In the genomic region with DNA sequence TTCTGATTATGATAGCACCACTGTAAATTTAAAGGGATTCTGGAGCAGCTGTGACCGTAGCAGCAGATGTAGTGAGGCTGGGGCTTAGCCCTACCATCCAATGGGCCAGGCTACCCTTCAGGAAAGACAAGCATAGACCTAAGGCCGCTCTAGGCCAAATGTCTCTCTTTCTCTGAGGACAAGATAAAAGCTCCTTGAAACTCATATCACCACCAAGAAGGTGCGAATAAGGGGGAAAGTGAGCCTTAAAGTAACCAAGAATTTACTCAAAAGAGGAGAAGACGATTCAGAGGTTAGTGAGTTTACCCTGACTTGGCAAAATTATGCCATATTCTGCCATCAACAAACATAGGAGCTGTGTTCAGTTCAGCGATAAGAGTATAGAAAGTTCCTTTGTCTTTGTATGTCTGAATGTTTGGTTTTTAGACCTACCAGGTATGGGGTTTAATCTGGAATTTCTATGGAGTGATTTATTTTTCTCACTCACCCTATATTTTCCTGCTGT, we compare ENCODE assay signal across 20 cellular contexts.
DNase-seq lines count a peak whose midpoint lies in the region; ATAC-seq, FAIRE-seq and TF ChIP-seq lines count a peak whose summit lies in the region.
"Had no signal": no experiment of that assay in that cellular context is flagged by ENCODE, and none has a peak within 500 bp of the region (broad histone marks: within the 10 kb centered on the region; RNA-seq: fewer than 3 reads in every experiment).

No MANE protein-coding gene starts in this region.

- H3K79me1 ChIP-seq in trophoblast cell (ENCODE audit: low read length): peaks cover 14% of the 10 kb centered on the region

- WGBS in K562 (ENCODE audit: insufficient coverage, low coverage, missing lambda C conversion rate): 10% methylated on average over 5 of the region's 5 CpGs
- WGBS in trophoblast cell (ENCODE audit: extremely low coverage, insufficient coverage, insufficient read length): no CpG with 5 or more reads among the region's 5 CpGs

- H4K8ac ChIP-seq in trophoblast cell (ENCODE audit: low read depth, low read length): no peak overlapping the region

- TF ChIP-seq EP300 in K562 (IDR thresholded peaks at IDR 0.05; ENCODE audit: low read length): no peak

- no peak for TF ChIP-seq RAD21 in K562 (CRISPR knock-in tag; conservative IDR thresholded peaks at IDR 0.05 in 1 of 2, IDR thresholded peaks at IDR 0.05 in 1 of 2)

- H3K27me3 ChIP-seq in K562 (ENCODE audit: control insufficient read depth in 2 of 2, insufficient read depth in 2 of 2, low read length in 2 of 2) (peaks cover 3 to 17% of the 10 kb centered on the region in 2 experiments; a peak in 4 of 5 replicates), trophoblast cell (ENCODE audit: insufficient read depth, low read length) (no peaks in the 10 kb centered on the region)

- peak; percentile 69 to 92 for ATAC-seq in activated T-cell treated with anti-CD3 and anti-CD28 coated beads, Interleukin-2, amount 50 U/mL, for 72 hours (replicated peaks in 1 of 2)
- ATAC-seq in K562: no peak

- H3K9me3 Mint-ChIP-seq in activated T-cell treated with anti-CD3 and anti-CD28 coated beads, Interleukin-2, amount 50 U/mL, for 72 hours: peaks cover 2% of the 10 kb centered on the region in 2 donors
- H3K9me3 Mint-ChIP-seq: HFFc6 had no signal

- H4K91ac ChIP-seq in trophoblast cell (ENCODE audit: low read depth, low read length): no peak overlapping the region

- CTCF ChIA-PET in K562 (lab: Yijun Ruan, JAX; ENCODE audit: low intra/inter-chr PET ratio) (no interaction called here), OCI-LY7 (lab: Charles Lee; ENCODE audit: unreplicated experiment) (no interaction called here)

- H3K23ac ChIP-seq in trophoblast cell (ENCODE audit: low read length): no peak overlapping the region

- H3K14ac ChIP-seq in trophoblast cell (ENCODE audit: low read length): no peak overlapping the region

- H3K79me2 ChIP-seq in K562 (ENCODE audit: control insufficient read depth, insufficient read depth, low read length) (no peaks in the 10 kb centered on the region), trophoblast cell (ENCODE audit: control insufficient read depth, insufficient read depth, low read length, poor library complexity) (no peaks in the 10 kb centered on the region), OCI-LY7 (ENCODE audit: insufficient read depth, low read depth, low read length) (no peaks in the 10 kb centered on the region)

- no peak overlapping the region for H4K12ac ChIP-seq in trophoblast cell (ENCODE audit: low read depth, low read length)

- H3K4me3 Mint-ChIP-seq in activated T-cell treated with anti-CD3 and anti-CD28 coated beads, Interleukin-2, amount 50 U/mL, for 72 hours: peak overlapping the region in 1 of 2 donors; percentile 24
- H3K4me3 Mint-ChIP-seq: CD4-positive, alpha-beta memory T cell; HFFc6 had no signal

- no peaks in the 10 kb centered on the region for H3K9me1 ChIP-seq in K562 (ENCODE audit: control insufficient read depth, insufficient read depth, low read length)

- H2BK5ac ChIP-seq in trophoblast cell (ENCODE audit: low read depth, low read length, poor library complexity): no peak overlapping the region

- H3K4me3 ChIP-seq in K562 (no peak overlapping the region), trophoblast cell (ENCODE audit: low read depth, low read length) (no peak overlapping the region), OCI-LY7 (ENCODE audit: low read depth, low read length, poor library complexity, severe bottlenecking) (no peak overlapping the region)
- H3K4me3 ChIP-seq: HAP-1 had no signal

- H3K4ac ChIP-seq in trophoblast cell (ENCODE audit: low read depth, low read length): no peak overlapping the region

- no peak for FAIRE-seq in K562 (lab: Jason Lieb, UNC)
- FAIRE-seq: G401.6, GM12892, H54 had no signal

- H3K9ac ChIP-seq in K562 (ENCODE audit: insufficient read depth in 1 of 2, low read depth in 2 of 2, low read length in 2 of 2): no peak overlapping the region
- H3K9ac ChIP-seq in trophoblast cell (ENCODE audit: low read length): no peak overlapping the region

- peak overlapping the region; percentile 38 for H2BK120ac ChIP-seq in trophoblast cell (ENCODE audit: insufficient read depth, low read length, poor library complexity)

- no peak overlapping the region for H3K18ac ChIP-seq in trophoblast cell (ENCODE audit: low read length)

- no peaks in the 10 kb centered on the region for H3K9me2 ChIP-seq in OCI-LY7 (ENCODE audit: insufficient read depth, low read length)

- H3K36me3 ChIP-seq in K562 (ENCODE audit: control insufficient read depth, insufficient read depth, low read length) (no peaks in the 10 kb centered on the region), trophoblast cell (ENCODE audit: control insufficient read depth in 1 of 2, insufficient read depth in 2 of 2, low read length in 2 of 2) (no peaks in the 10 kb centered on the region), OCI-LY7 (ENCODE audit: insufficient read depth, low read length) (no peaks in the 10 kb centered on the region)
- H3K36me3 ChIP-seq: HAP-1 had no signal

- H3K27ac Mint-ChIP-seq in activated T-cell treated with anti-CD3 and anti-CD28 coated beads, Interleukin-2, amount 50 U/mL, for 72 hours: no peak overlapping the region
- H3K27ac Mint-ChIP-seq: HFFc6 had no signal

- peaks cover 2 to 18% of the 10 kb centered on the region in 2 donors for H3K36me3 Mint-ChIP-seq in activated T-cell treated with anti-CD3 and anti-CD28 coated beads, Interleukin-2, amount 50 U/mL, for 72 hours (ENCODE audit: insufficient read depth in 2 of 2)

- peaks cover 41% of the 10 kb centered on the region for H3K4me1 Mint-ChIP-seq in activated T-cell treated with anti-CD3 and anti-CD28 coated beads, Interleukin-2, amount 50 U/mL, for 72 hours (ENCODE audit: low read depth)

- no peak overlapping the region for H3K4me2 ChIP-seq in K562 (ENCODE audit: insufficient read depth, low read length)
- no peak overlapping the region for H3K4me2 ChIP-seq in trophoblast cell (ENCODE audit: low read length)
- H3K4me2 ChIP-seq in OCI-LY7 (ENCODE audit: low read length): no peak overlapping the region

- no peaks in the 10 kb centered on the region for H4K20me1 ChIP-seq in K562 (replicated peaks; ENCODE audit: control insufficient read depth, insufficient read depth, low read length)
- H4K20me1 ChIP-seq in OCI-LY7 (ENCODE audit: insufficient read depth, low read length): no peaks in the 10 kb centered on the region

- no peak for TF ChIP-seq POLR2A in K562 (conservative IDR thresholded peaks at IDR 0.05)

- intact Hi-C loops in K562 (cut with micrococcal nuclease) (no loop called here), OCI-LY7 (cut with micrococcal nuclease; ENCODE audit: unreplicated experiment) (no loop called here)

- no peaks in the 10 kb centered on the region for H3K9me3 ChIP-seq in K562 (replicated peaks; ENCODE audit: control insufficient read depth, insufficient read depth, low read depth, low read length)
- H3K9me3 ChIP-seq in trophoblast cell (ENCODE audit: insufficient read depth, low read depth, low read length): no peaks in the 10 kb centered on the region
- no peaks in the 10 kb centered on the region for H3K9me3 ChIP-seq in OCI-LY7 (ENCODE audit: low read length)
- H3K9me3 ChIP-seq: HAP-1 had no signal

- in situ Hi-C loops in K562 (cut with MboI): no loop called here

- BruUV-seq in K562 (replicated peaks; lab: Mats Ljungman, UMichigan) (no TSS peak), OCI-LY7 (replicated peaks; lab: Mats Ljungman, UMichigan) (no TSS peak)

- peaks cover 0 to 17% of the 10 kb centered on the region in 2 experiments; a peak in 3 of 5 replicates for H3K4me1 ChIP-seq in K562 (replicated peaks in 1 of 2; ENCODE audit: control insufficient read depth in 2 of 2, insufficient read depth in 2 of 2, low read length in 2 of 2)
- peaks cover 12 to 13% of the 10 kb centered on the region in 2 experiments for H3K4me1 ChIP-seq in trophoblast cell (ENCODE audit: control insufficient read depth in 1 of 2, insufficient read depth in 2 of 2, low read length in 2 of 2)
- no peaks in the 10 kb centered on the region for H3K4me1 ChIP-seq in OCI-LY7 (ENCODE audit: insufficient read depth, low read length, poor library complexity, severe bottlenecking)
- H3K4me1 ChIP-seq: HAP-1 had no signal

- no peaks in the 10 kb centered on the region for H3K27me3 Mint-ChIP-seq in activated T-cell treated with anti-CD3 and anti-CD28 coated beads, Interleukin-2, amount 50 U/mL, for 72 hours (ENCODE audit: low read depth)
- H3K27me3 Mint-ChIP-seq: CD4-positive, alpha-beta memory T cell had no signal

- H2AFZ ChIP-seq in K562 (ENCODE audit: low read depth, low read length): no peak overlapping the region
- no peak overlapping the region for H2AFZ ChIP-seq in trophoblast cell (ENCODE audit: insufficient read depth, low read length, poor library complexity)
- no peak overlapping the region for H2AFZ ChIP-seq in OCI-LY7 (ENCODE audit: low read length)

- TF ChIP-seq CTCF in K562 (IDR thresholded peaks at IDR 0.05 in 2 of 3, conservative IDR thresholded peaks at IDR 0.05 in 1 of 3; ENCODE audit: insufficient read depth in 2 of 3, low read depth in 1 of 3, low read length in 3 of 3) (no peak), OCI-LY7 (conservative IDR thresholded peaks at IDR 0.05; ENCODE audit: low read length) (no peak)

- POLR2A ChIA-PET in K562 (lab: Yijun Ruan, JAX): interaction anchor here (0.6 to 0.9 kb wide), 2 partner anchors 54 to 798 kb away, joined by 3 to 4 read pairs; no protein-coding TSS in a partner anchor
- POLR2A ChIA-PET in OCI-LY7 (lab: Charles Lee): interaction anchor here (0.6 to 0.8 kb wide), 2 partner anchors 106 to 117 kb away, joined by 3 to 4 read pairs; no protein-coding TSS in a partner anchor

- no peak overlapping the region for H2BK12ac ChIP-seq in trophoblast cell (ENCODE audit: low read length)

- no peak for DNase-seq in activated T-cell treated with anti-CD3 and anti-CD28 coated beads, Interleukin-2, amount 50 U/mL, for 72 hours
- DNase-seq in activated T-cell treated with anti-CD3 and anti-CD28 coated beads, Interleukin-2, amount 50 U/mL, for 48 hours: no peak
- DNase-seq in K562 (ENCODE audit: extremely low read depth in 1 of 4, low spot score in 3 of 4) (no peak), trophoblast cell (no peak), DMS 273 (lab: John Stamatoyannopoulos, UW; ENCODE audit: unreplicated experiment) (no peak), OCI-LY7 (ENCODE audit: low spot score) (no peak), ecto neural progenitor cell (ENCODE audit: low spot score) (no peak)
- DNase-seq: 8988T; C1 segment of cervical spinal cord; Calu3; CD4-positive, alpha-beta memory T cell; COR-L47; DMS153; DND-41; GOT3; HFFc6 had no signal

- H3K27ac ChIP-seq in K562 (ENCODE audit: extremely low read depth, low read depth, low read length): no peak overlapping the region
- no peak overlapping the region for H3K27ac ChIP-seq in trophoblast cell (ENCODE audit: low read depth, low read length)
- H3K27ac ChIP-seq in OCI-LY7 (ENCODE audit: low read depth, low read length, poor library complexity, severe bottlenecking): no peak overlapping the region

- no peak overlapping the region for H2AK5ac ChIP-seq in trophoblast cell (ENCODE audit: low read length)
